9 cellular contexts compared by ENCODE assay signal in genomic region chr7:12524794-12525386, GRCh38. TPM values are rescaled to one million over a fixed set of nuclear protein-coding genes. Genes with fewer than 3 reads are reported as not detected.
DNase-seq lines count a peak whose midpoint lies in the region; ATAC-seq and TF ChIP-seq lines count a peak whose summit lies in the region.
"Had no signal": no experiment of that assay in that cellular context is flagged by ENCODE, and none has a peak within 500 bp of the region (broad histone marks: within the 10 kb centered on the region; RNA-seq: fewer than 3 reads in every experiment).

No MANE protein-coding gene starts in this region.

- no peaks in the 10 kb centered on the region for H3K36me3 Mint-ChIP-seq in activated CD8-positive, alpha-beta T cell treated with anti-CD3 and anti-CD28 coated beads for 36 hours (ENCODE audit: low read depth)
- H3K36me3 Mint-ChIP-seq in activated CD8-positive, alpha-beta T cell treated with anti-CD3 and anti-CD28 coated beads, Interleukin-2, amount 10 ng/mL, durations not matched to agents 7 days and 5 days (ENCODE audit: low read depth) = no peaks in the 10 kb centered on the region
- H3K36me3 Mint-ChIP-seq: activated naive CD8-positive, alpha-beta T cell treated with anti-CD3 and anti-CD28 coated beads, Interleukin-2, amount 10 ng/mL, durations not matched to agents 7 days and 5 days had no signal

- peak; percentile 84 for TF ChIP-seq CTCF in activated CD8-positive, alpha-beta T cell treated with anti-CD3 and anti-CD28 coated beads for 36 hours (IDR thresholded peaks at IDR 0.05)
- peak; percentile 55 to 73 (median 68) for TF ChIP-seq CTCF in right lobe of liver (IDR thresholded peaks at IDR 0.05)

- CTCF ChIA-PET in activated CD8-positive, alpha-beta T cell treated with anti-CD3 and anti-CD28 coated beads for 36 hours (lab: Charles Lee) = interaction anchor here (0.7 to 2.4 kb wide), 33 partner anchors 9 to 741 kb away, joined by 3 to 35 read pairs (median 4); no protein-coding TSS in a partner anchor
- CTCF ChIA-PET in activated CD8-positive, alpha-beta T cell treated with anti-CD3 and anti-CD28 coated beads, Interleukin-2, amount 10 ng/mL, durations not matched to agents 7 days and 5 days (lab: Charles Lee) = interaction anchor here (0.6 to 2.5 kb wide), 19 partner anchors 16 to 738 kb away, joined by 3 to 21 read pairs (median 4); partner anchors contain the start of gene ARL4A

- 6% methylated on average over 5 of the region's 5 CpGs for WGBS in right lobe of liver (ENCODE audit: insufficient coverage, low coverage, low lambda C conversion rate, missing lambda C conversion rate)

- H3K27me3 Mint-ChIP-seq in activated CD8-positive, alpha-beta T cell treated with anti-CD3 and anti-CD28 coated beads for 36 hours = peaks cover 8% of the 10 kb centered on the region
- H3K27me3 Mint-ChIP-seq in activated CD8-positive, alpha-beta T cell treated with anti-CD3 and anti-CD28 coated beads, Interleukin-2, amount 10 ng/mL, durations not matched to agents 7 days and 5 days (ENCODE audit: low read depth) = peaks cover 17% of the 10 kb centered on the region

- H3K27ac ChIP-seq in right lobe of liver = no peak overlapping the region

- no peaks in the 10 kb centered on the region for H3K4me1 Mint-ChIP-seq in activated CD8-positive, alpha-beta T cell treated with anti-CD3 and anti-CD28 coated beads for 36 hours (ENCODE audit: low read depth)
- H3K4me1 Mint-ChIP-seq in activated CD8-positive, alpha-beta T cell treated with anti-CD3 and anti-CD28 coated beads, Interleukin-2, amount 10 ng/mL, durations not matched to agents 7 days and 5 days (ENCODE audit: low read depth) = no peaks in the 10 kb centered on the region
- H3K4me1 Mint-ChIP-seq: activated naive CD8-positive, alpha-beta T cell treated with anti-CD3 and anti-CD28 coated beads, Interleukin-2, amount 10 ng/mL, durations not matched to agents 7 days and 5 days had no signal

- no peak overlapping the region for H3K4me3 Mint-ChIP-seq in activated CD8-positive, alpha-beta T cell treated with anti-CD3 and anti-CD28 coated beads for 36 hours
- no peak overlapping the region for H3K4me3 Mint-ChIP-seq in activated CD8-positive, alpha-beta T cell treated with anti-CD3 and anti-CD28 coated beads, Interleukin-2, amount 10 ng/mL, durations not matched to agents 7 days and 5 days
- H3K4me3 Mint-ChIP-seq: activated naive CD8-positive, alpha-beta T cell treated with anti-CD3 and anti-CD28 coated beads, Interleukin-2, amount 10 ng/mL, durations not matched to agents 7 days and 5 days had no signal

- H3K9me3 ChIP-seq in right lobe of liver = no peaks in the 10 kb centered on the region

- H3K4me1 ChIP-seq in right lobe of liver = no peaks in the 10 kb centered on the region

- no peak overlapping the region for H3K4me3 ChIP-seq in right lobe of liver

- TF ChIP-seq POLR2A in right lobe of liver (IDR thresholded peaks at IDR 0.05) = no peak

- H3K9me3 Mint-ChIP-seq in activated CD8-positive, alpha-beta T cell treated with anti-CD3 and anti-CD28 coated beads for 36 hours = no peaks in the 10 kb centered on the region
- H3K9me3 Mint-ChIP-seq in activated CD8-positive, alpha-beta T cell treated with anti-CD3 and anti-CD28 coated beads, Interleukin-2, amount 10 ng/mL, durations not matched to agents 7 days and 5 days (ENCODE audit: insufficient read depth) = no peaks in the 10 kb centered on the region
- H3K9me3 Mint-ChIP-seq: activated naive CD8-positive, alpha-beta T cell treated with anti-CD3 and anti-CD28 coated beads, Interleukin-2, amount 10 ng/mL, durations not matched to agents 7 days and 5 days had no signal

- POLR2A ChIA-PET in activated CD8-positive, alpha-beta T cell treated with anti-CD3 and anti-CD28 coated beads for 36 hours (lab: Charles Lee) = no interaction called here
- POLR2A ChIA-PET in activated CD8-positive, alpha-beta T cell treated with anti-CD3 and anti-CD28 coated beads, Interleukin-2, amount 10 ng/mL, durations not matched to agents 7 days and 5 days (lab: Charles Lee) = no interaction called here

- intact Hi-C loops in activated CD8-positive, alpha-beta T cell treated with anti-CD3 and anti-CD28 coated beads for 36 hours (cut with micrococcal nuclease) = loop anchor here (5.0 kb wide), 1 partner anchor 737 kb away; no protein-coding TSS in a partner anchor
- intact Hi-C loops in right lobe of liver (cut with DNase I) = no loop called here

- ATAC-seq in activated CD8-positive, alpha-beta T cell treated with anti-CD3 and anti-CD28 coated beads for 36 hours = peak; percentile 42
- ATAC-seq in activated CD8-positive, alpha-beta T cell treated with anti-CD3 and anti-CD28 coated beads, Interleukin-2, amount 10 ng/mL, durations not matched to agents 7 days and 5 days = no peak
- ATAC-seq in HG03280 (IDR thresholded peaks at IDR 0.05; ENCODE audit: unreplicated experiment) (peak; percentile 75), right lobe of liver (peak; percentile 48 to 76 (median 68)), HG02840 (IDR thresholded peaks at IDR 0.05; ENCODE audit: low FRiP score, unreplicated experiment) (no peak)

- no peaks in the 10 kb centered on the region for H3K27me3 ChIP-seq in right lobe of liver

- no peak overlapping the region for H3K27ac Mint-ChIP-seq in activated CD8-positive, alpha-beta T cell treated with anti-CD3 and anti-CD28 coated beads for 36 hours
- H3K27ac Mint-ChIP-seq in activated CD8-positive, alpha-beta T cell treated with anti-CD3 and anti-CD28 coated beads, Interleukin-2, amount 10 ng/mL, durations not matched to agents 7 days and 5 days = no peak overlapping the region
- H3K27ac Mint-ChIP-seq: activated naive CD8-positive, alpha-beta T cell treated with anti-CD3 and anti-CD28 coated beads, Interleukin-2, amount 10 ng/mL, durations not matched to agents 7 days and 5 days had no signal

- DNase-seq in activated CD8-positive, alpha-beta T cell treated with anti-CD3 and anti-CD28 coated beads for 36 hours = no peak
- no peak for DNase-seq in activated CD8-positive, alpha-beta T cell treated with anti-CD3 and anti-CD28 coated beads, Interleukin-2, amount 10 ng/mL, durations not matched to agents 7 days and 5 days
- peak; percentile 88 for DNase-seq in NCI-H510A treated with DMSO at 0.1 percent for 48 hours (lab: John Stamatoyannopoulos, UW)
- DNase-seq in brain pericyte (ENCODE audit: low read depth, low spot score) = peak; percentile 51
- no peak for DNase-seq in right lobe of liver
- DNase-seq in mucosa of gallbladder (ENCODE audit: low spot score) = no peak
- DNase-seq: activated naive CD8-positive, alpha-beta T cell treated with anti-CD3 and anti-CD28 coated beads, Interleukin-2, amount 10 ng/mL, durations not matched to agents 7 days and 5 days had no signal

- H3K36me3 ChIP-seq in right lobe of liver = no peaks in the 10 kb centered on the region

RNA-seq across cellular contexts. Expression of gene SCIN, which starts 45.6 kb away (rescaled TPM):
- total RNA-seq in activated CD8-positive, alpha-beta T cell treated with anti-CD3 and anti-CD28 coated beads for 36 hours = not detected
- total RNA-seq in activated CD8-positive, alpha-beta T cell treated with anti-CD3 and anti-CD28 coated beads, Interleukin-2, amount 10 ng/mL, durations not matched to agents 7 days and 5 days = under 1 TPM in 1 of 2 experiments, not detected in 1; 0.39 TPM
- total RNA-seq in right lobe of liver = under 1 TPM in 3 of 6 experiments, not detected in 3; 0.06 to 0.20 (median 0.18) TPM
- total RNA-seq in mucosa of gallbladder = 10.6 TPM

Comparison
In these comparisons a context has a peak if more than half of its experiments do, and no peak if none do; other contexts are left out.
1. ATAC-seq: peak in activated CD8-positive, alpha-beta T cell treated with anti-CD3 and anti-CD28 coated beads for 36 hours (single experiment), HG03280 (single experiment) and right lobe of liver (4 of 4); none in activated CD8-positive, alpha-beta T cell treated with anti-CD3 and anti-CD28 coated beads, Interleukin-2, amount 10 ng/mL, durations not matched to agents 7 days and 5 days (single experiment) and HG02840 (single experiment).
2. DNase-seq: peak in NCI-H510A treated with DMSO at 0.1 percent for 48 hours (single experiment) and brain pericyte (single experiment); none in activated CD8-positive, alpha-beta T cell treated with anti-CD3 and anti-CD28 coated beads for 36 hours (single experiment), activated CD8-positive, alpha-beta T cell treated with anti-CD3 and anti-CD28 coated beads, Interleukin-2, amount 10 ng/mL, durations not matched to agents 7 days and 5 days (single experiment), right lobe of liver (0 of 3) and mucosa of gallbladder (single experiment).